Comparison of ENCODE assay signal across 8 cellular contexts in genomic region chr1:148388260-148389026, GRCh38.
A peak's percentile ranks its signal among the peaks of the same experiment; 100 is the strongest.
DNase-seq lines count a peak whose midpoint lies in the region; ATAC-seq, FAIRE-seq and TF ChIP-seq lines count a peak whose summit lies in the region.

No MANE protein-coding gene starts in this region.

- intact Hi-C loops in PC-9 (cut with micrococcal nuclease; ENCODE audit: unreplicated experiment), result loop anchor here (1.0 to 2.0 kb wide), 2 partner anchors 14 to 53 kb away; no protein-coding TSS in a partner anchor
- intact Hi-C loops in activated T-helper 2 cell treated with anti-CD3 and anti-CD28 coated beads, Interferon-gamma antibody, Interleukin-2, Interleukin-4, amounts not matched to agents 10 μg/mL and 5 μg/mL and 100 μg/mL, durations not matched to agents 14 hours and 24 hours and 36 hours (cut with micrococcal nuclease), result no loop called here

- H3K79me2 ChIP-seq in PC-9 (ENCODE audit: low read depth), result no peaks in the 10 kb centered on the region

- peaks cover 27% of the 10 kb centered on the region for H3K4me1 Mint-ChIP-seq in activated T-helper 2 cell treated with anti-CD3 and anti-CD28 coated beads, Interferon-gamma antibody, Interleukin-2, Interleukin-4, amounts not matched to agents 10 μg/mL and 5 μg/mL and 100 μg/mL, durations not matched to agents 14 hours and 24 hours and 36 hours (ENCODE audit: low read depth)
- H3K4me1 Mint-ChIP-seq in naive B cell, result peaks cover 38 to 53% (median 40%) of the 10 kb centered on the region in 3 donors

- peaks cover 16% of the 10 kb centered on the region for H3K4me1 ChIP-seq in PC-9 (replicated peaks; ENCODE audit: insufficient read depth)

- POLR2A ChIA-PET in PC-9 (lab: Charles Lee; ENCODE audit: unreplicated experiment), result interaction anchor here (0.6 to 0.7 kb wide), 5 partner anchors 15 to 749 kb away, joined by 3 to 17 read pairs (median 4); no protein-coding TSS in a partner anchor

- H3F3A ChIP-seq in PC-9 (ENCODE audit: insufficient read depth, low read depth), result peaks cover 13% of the 10 kb centered on the region; the same call in 1 of the 2 replicates

- H4K20me1 ChIP-seq in PC-9 (ENCODE audit: insufficient read depth), result no peaks in the 10 kb centered on the region

- peak overlapping the region; percentile 86 for H2AFZ ChIP-seq in PC-9

- H3K27me3 Mint-ChIP-seq in activated T-helper 2 cell treated with anti-CD3 and anti-CD28 coated beads, Interferon-gamma antibody, Interleukin-2, Interleukin-4, amounts not matched to agents 10 μg/mL and 5 μg/mL and 100 μg/mL, durations not matched to agents 14 hours and 24 hours and 36 hours (ENCODE audit: low read depth), result no peaks in the 10 kb centered on the region
- no peaks in the 10 kb centered on the region for H3K27me3 Mint-ChIP-seq in naive B cell

- CTCF ChIA-PET in PC-9 (lab: Charles Lee), result interaction anchor here (1.4 kb wide), 1 partner anchor 17 kb away, joined by 4 read pairs; no protein-coding TSS in a partner anchor

- H3K4me2 ChIP-seq in PC-9, result peak overlapping the region; percentile 87

- no peaks in the 10 kb centered on the region for H3K27me3 ChIP-seq in PC-9 (ENCODE audit: insufficient read depth, low read depth)

- TSS peak; percentile 100 for BruUV-seq in PC-9 (replicated peaks; lab: Mats Ljungman, UMichigan)

- H3K27ac ChIP-seq in PC-9, result peak overlapping the region; percentile 93

- peak; percentile 5 for FAIRE-seq in GM12891 (lab: Jason Lieb, UNC)

- peak overlapping the region; percentile 96 for H3K27ac Mint-ChIP-seq in activated T-helper 2 cell treated with anti-CD3 and anti-CD28 coated beads, Interferon-gamma antibody, Interleukin-2, Interleukin-4, amounts not matched to agents 10 μg/mL and 5 μg/mL and 100 μg/mL, durations not matched to agents 14 hours and 24 hours and 36 hours
- H3K27ac Mint-ChIP-seq in naive B cell, result peak overlapping the region; percentile 100

- H3K9me3 Mint-ChIP-seq in activated T-helper 2 cell treated with anti-CD3 and anti-CD28 coated beads, Interferon-gamma antibody, Interleukin-2, Interleukin-4, amounts not matched to agents 10 μg/mL and 5 μg/mL and 100 μg/mL, durations not matched to agents 14 hours and 24 hours and 36 hours, result no peaks in the 10 kb centered on the region
- H3K9me3 Mint-ChIP-seq in naive B cell, result no peaks in the 10 kb centered on the region

- DNase-seq in GM12891 (ENCODE audit: insufficient read length, low spot score) (peak; percentile 71), PC-9 (peak; percentile 89 to 91), fibroblast of mammary gland (ENCODE audit: low read depth) (peak; percentile 96), naive B cell (peak; percentile 82), NCI-H1092 treated with DMSO at 0.1 percent for 48 hours (lab: John Stamatoyannopoulos, UW) (no peak)
- DNase-seq in activated T-helper 2 cell treated with anti-CD3 and anti-CD28 coated beads, Interferon-gamma antibody, Interleukin-2, Interleukin-4, amounts not matched to agents 10 μg/mL and 5 μg/mL and 100 μg/mL, durations not matched to agents 14 hours and 24 hours and 36 hours (ENCODE audit: low spot score), result peak; percentile 84
- peak; percentile 79 to 82 for DNase-seq in stimulated activated CD8-positive, alpha-beta memory T cell treated with anti-CD3 and anti-CD28 coated beads, Interleukin-7, amount 100 ng/mL, for 4 hours (ENCODE audit: low read depth in 2 of 2)

- peak; percentile 99 for TF ChIP-seq POLR2A in GM12891 (IDR thresholded peaks at IDR 0.05; ENCODE audit: low read depth, low read length)

- H3K9me2 ChIP-seq in PC-9 (ENCODE audit: insufficient read depth), result no peaks in the 10 kb centered on the region

- H3K36me3 ChIP-seq in PC-9 (ENCODE audit: low read depth), result no peaks in the 10 kb centered on the region

- TF ChIP-seq CTCF in PC-9 (conservative IDR thresholded peaks at IDR 0.05) (no peak), fibroblast of mammary gland (conservative IDR thresholded peaks at IDR 0.05; ENCODE audit: control insufficient read depth, insufficient read depth, low read depth, low read length) (no peak)

- H3K4me3 ChIP-seq in PC-9, result peak overlapping the region; percentile 69
- H3K4me3 ChIP-seq in fibroblast of mammary gland (ENCODE audit: control insufficient read depth, low read depth, low read length), result peak overlapping the region; percentile 59

- H3K36me3 Mint-ChIP-seq in activated T-helper 2 cell treated with anti-CD3 and anti-CD28 coated beads, Interferon-gamma antibody, Interleukin-2, Interleukin-4, amounts not matched to agents 10 μg/mL and 5 μg/mL and 100 μg/mL, durations not matched to agents 14 hours and 24 hours and 36 hours (ENCODE audit: low read depth), result no peaks in the 10 kb centered on the region
- no peaks in the 10 kb centered on the region for H3K36me3 Mint-ChIP-seq in naive B cell

- no peaks in the 10 kb centered on the region for H3K9me3 ChIP-seq in PC-9 (ENCODE audit: insufficient read depth, low read depth)

- peak overlapping the region; percentile 85 for H3K4me3 Mint-ChIP-seq in activated T-helper 2 cell treated with anti-CD3 and anti-CD28 coated beads, Interferon-gamma antibody, Interleukin-2, Interleukin-4, amounts not matched to agents 10 μg/mL and 5 μg/mL and 100 μg/mL, durations not matched to agents 14 hours and 24 hours and 36 hours (ENCODE audit: low read depth)
- H3K4me3 Mint-ChIP-seq in naive B cell, result peak overlapping the region; percentile 88 to 99 (median 98)

- ATAC-seq in HG03175 (IDR thresholded peaks at IDR 0.05; ENCODE audit: unreplicated experiment) (peak; percentile 94), naive B cell (ENCODE audit: low read depth in 2 of 2) (peak; percentile 85 to 88)

TF ChIP-seq in GM12891, 5 proteins besides CTCF, POLR2A, EP300 and RAD21:
- TF ChIP-seq SPI1 (IDR thresholded peaks at IDR 0.05; ENCODE audit: low read depth, low read length) (peak; percentile 69), POU2F2 (IDR thresholded peaks at IDR 0.05; ENCODE audit: low read depth, low read length) (peak; percentile 94), TAF1 (IDR thresholded peaks at IDR 0.05; ENCODE audit: low read depth, low read length) (peak; percentile 42; the same call in 1 of the 2 replicates), POLR2AphosphoS5 (IDR thresholded peaks at IDR 0.05; ENCODE audit: low read depth, low read length) (peak; percentile 99), PAX5 (IDR thresholded peaks at IDR 0.05; ENCODE audit: insufficient read depth, low read length, severe bottlenecking) (no peak)
